ENCODE assay signal across 9 cellular contexts in genomic region chr11:96045622-96046456, GRCh38.
A peak's percentile ranks its signal among the peaks of the same experiment; 100 is the strongest.
DNase-seq lines count a peak whose midpoint lies in the region; ATAC-seq, FAIRE-seq and TF ChIP-seq lines count a peak whose summit lies in the region.
"Had no signal": no experiment of that assay in that cellular context is flagged by ENCODE, and none has a peak within 500 bp of the region (broad histone marks: within the 10 kb centered on the region; RNA-seq: fewer than 3 reads in every experiment).

No MANE protein-coding gene starts in this region.

- TF ChIP-seq EP300 in HepG2 (IDR thresholded peaks at IDR 0.05; ENCODE audit: low read depth in 2 of 2, low read length in 2 of 2) (no peak), HepG2 (CRISPR knock-in tag; IDR thresholded peaks at IDR 0.05; ENCODE audit: borderline replicate concordance) (no peak)

- no peaks in the 10 kb centered on the region for H3K79me2 ChIP-seq in HepG2 (ENCODE audit: insufficient read depth, low read length)

- H3K4me3 ChIP-seq in HepG2 (replicated peaks in 1 of 3; ENCODE audit: insufficient read depth in 1 of 3, low read depth in 2 of 3, low read length in 3 of 3) (no peak overlapping the region), thoracic aorta (peak overlapping the region; percentile 68)

- peaks cover 30% of the 10 kb centered on the region for H3K4me1 ChIP-seq in HepG2 (ENCODE audit: insufficient read depth, low read length)
- H3K4me1 ChIP-seq in thoracic aorta (ENCODE audit: control insufficient read depth in 1 of 2, low read depth in 2 of 2): peaks cover 6 to 23% of the 10 kb centered on the region in 2 donors

- ATAC-seq in HepG2 (no peak), thoracic aorta (ENCODE audit: insufficient number of reproducible peaks, low FRiP score, low read depth) (peak; percentile 75)

- H3K4me1 Mint-ChIP-seq in immature natural killer cell: no peaks in the 10 kb centered on the region

- peak overlapping the region in 1 of 6 donors; percentile 38 for H3K27ac Mint-ChIP-seq in immature natural killer cell
- H3K27ac Mint-ChIP-seq: B cell had no signal

- no peak overlapping the region for H3K4me2 ChIP-seq in HepG2 (ENCODE audit: low read depth, low read length)

- TF ChIP-seq CTCF in HepG2 (CRISPR knock-in tag; IDR thresholded peaks at IDR 0.05) (no peak), thoracic aorta (IDR thresholded peaks at IDR 0.05) (peak; percentile 10)

- 97% methylated on average over 11 of the region's 11 CpGs for WGBS in HepG2 (ENCODE audit: low lambda C conversion rate)

- H3K27ac ChIP-seq in HepG2 (ENCODE audit: extremely low read length, insufficient read depth, low read length): no peak overlapping the region
- peak overlapping the region; percentile 82 for H3K27ac ChIP-seq in thoracic aorta

- FAIRE-seq in HepG2 (lab: Jason Lieb, UNC): no peak

- H3K27me3 Mint-ChIP-seq in immature natural killer cell (ENCODE audit: low read depth in 3 of 3): no peaks in the 10 kb centered on the region
- H3K27me3 Mint-ChIP-seq: B cell had no signal

- in situ Hi-C loops in HepG2 (cut with HindIII; ENCODE audit: extremely low pct_ligation_motif_present, low pct_unique_long_range_greater_than_20kb): no loop called here

- H3K36me3 Mint-ChIP-seq in immature natural killer cell: peaks cover 0 to 7% (median 5%) of the 10 kb centered on the region in 3 donors

- no peak for TF ChIP-seq RAD21 in HepG2 (CRISPR knock-in tag; IDR thresholded peaks at IDR 0.05)

- H3K36me3 ChIP-seq in HepG2 (replicated peaks in 1 of 2; ENCODE audit: control insufficient read depth in 1 of 2, insufficient read depth in 2 of 2, low read length in 2 of 2) (peaks cover 1 to 11% of the 10 kb centered on the region in 2 experiments; a peak in 2 of 5 replicates), thoracic aorta (no peaks in the 10 kb centered on the region)

- peak; percentile 3 for DNase-seq in NCI-H748 (lab: John Stamatoyannopoulos, UW; ENCODE audit: unreplicated experiment)
- DNase-seq in NCI-H748 treated with DMSO at 0.1 percent for 48 hours (lab: John Stamatoyannopoulos, UW): no peak
- peak; percentile 71 for DNase-seq in dedifferentiated amniotic fluid mesenchymal stem cell (ENCODE audit: extremely low spot score)
- no peak for DNase-seq in HepG2 (ENCODE audit: low spot score)
- peak; percentile 19 for DNase-seq in thoracic aorta (ENCODE audit: low spot score)
- DNase-seq in immature natural killer cell: no peak
- DNase-seq in amniotic stem cell (lab: John Stamatoyannopoulos, UW): no peak
- DNase-seq in DMS114 treated with DMSO at 0.1 percent for 48 hours (lab: John Stamatoyannopoulos, UW; ENCODE audit: unreplicated experiment): no peak

- no peak overlapping the region for H2AFZ ChIP-seq in HepG2 (ENCODE audit: low read length)

- H3K9ac ChIP-seq in HepG2 (ENCODE audit: insufficient read depth, low read depth, low read length): no peak overlapping the region

- POLR2A ChIA-PET in HepG2 (lab: Yijun Ruan, JAX): no interaction called here

- H3K9me3 ChIP-seq in HepG2 (ENCODE audit: low read length) (no peaks in the 10 kb centered on the region), thoracic aorta (no peaks in the 10 kb centered on the region)

- H3K9me3 Mint-ChIP-seq in immature natural killer cell: no peaks in the 10 kb centered on the region

- no TSS peak for BruUV-seq in HepG2 (replicated peaks; lab: Mats Ljungman, UMichigan)

- H4K20me1 ChIP-seq in HepG2 (ENCODE audit: insufficient read depth, low read length): no peaks in the 10 kb centered on the region

- TF ChIP-seq POLR2A in HepG2 (IDR thresholded peaks at IDR 0.05; ENCODE audit: insufficient read depth in 1 of 2, low read depth in 2 of 2, low read length in 2 of 2): no peak

- H3K27me3 ChIP-seq in HepG2 (ENCODE audit: control insufficient read depth in 1 of 2, insufficient read depth in 2 of 2, low read length in 2 of 2): no peaks in the 10 kb centered on the region
- no peaks in the 10 kb centered on the region for H3K27me3 ChIP-seq in thoracic aorta (replicated peaks; ENCODE audit: insufficient read depth)

- H3K4me3 Mint-ChIP-seq in immature natural killer cell: no peak overlapping the region
- H3K4me3 Mint-ChIP-seq: B cell had no signal

- intact Hi-C loops in HepG2 (cut with micrococcal nuclease; ENCODE audit: unreplicated experiment): no loop called here

- CTCF ChIA-PET in HepG2 (lab: Yijun Ruan, JAX; ENCODE audit: low intra/inter-chr PET ratio, low total read pairs): no interaction called here

TF ChIP-seq in HepG2, 621 proteins besides CTCF, POLR2A, EP300 and RAD21:
- TF ChIP-seq ZFP37 (CRISPR knock-in tag; IDR thresholded peaks at IDR 0.05; ENCODE audit: borderline replicate concordance) (no peak), GPN1 (CRISPR knock-in tag; IDR thresholded peaks at IDR 0.05; ENCODE audit: borderline replicate concordance) (no peak), MAFF (IDR thresholded peaks at IDR 0.05; ENCODE audit: low read depth, low read length) (peak; percentile 34; the same call in 1 of the 2 replicates), MAFK (conservative IDR thresholded peaks at IDR 0.05 in 1 of 2, IDR thresholded peaks at IDR 0.05 in 1 of 2; ENCODE audit: low read length in 2 of 2) (peak; percentile 37 to 75; a peak in 2 of 4 replicates)

Comparison
In these comparisons a context has a peak if more than half of its experiments do, and no peak if none do; other contexts are left out.
1. DNase-seq: peak in NCI-H748 (single experiment), dedifferentiated amniotic fluid mesenchymal stem cell (single experiment) and thoracic aorta (single experiment); none in NCI-H748 treated with DMSO at 0.1 percent for 48 hours (single experiment), HepG2 (single experiment), immature natural killer cell (0 of 3), amniotic stem cell (single experiment) and DMS114 treated with DMSO at 0.1 percent for 48 hours (single experiment).